9 cellular contexts compared by ENCODE assay signal in the genomic region with DNA sequence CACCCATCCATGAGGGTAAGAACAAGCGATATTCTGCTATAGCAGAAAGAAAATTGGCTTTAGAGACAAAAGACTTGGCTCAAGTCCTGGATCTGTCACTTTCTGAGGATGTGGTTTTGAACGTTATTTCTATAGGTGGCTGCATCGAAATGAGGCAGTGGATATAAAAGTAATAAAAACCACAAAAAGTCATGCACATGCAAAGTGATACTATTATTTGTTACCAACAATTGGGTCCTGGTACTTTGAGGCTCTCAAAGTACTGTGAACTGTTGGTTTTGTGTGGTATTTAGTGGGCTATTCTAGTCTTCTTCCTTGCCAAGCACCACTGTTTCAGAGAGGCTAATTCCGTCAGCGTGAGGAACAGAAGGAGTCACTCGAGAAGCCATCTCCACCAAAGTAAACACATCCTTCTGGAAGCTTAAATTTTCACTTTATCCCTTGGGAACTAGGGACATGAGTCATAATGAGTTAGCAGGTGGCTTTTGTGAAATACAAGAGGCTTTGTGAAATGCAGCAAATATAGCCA. TPM values are rescaled to one million over a fixed set of nuclear protein-coding genes. Genes with fewer than 3 reads are reported as not detected.
DNase-seq lines count a peak whose midpoint lies in the region; ATAC-seq, FAIRE-seq and TF ChIP-seq lines count a peak whose summit lies in the region.
"Had no signal": no experiment of that assay in that cellular context is flagged by ENCODE, and none has a peak within 500 bp of the region (broad histone marks: within the 10 kb centered on the region; RNA-seq: fewer than 3 reads in every experiment).

No MANE protein-coding gene starts in this region.

- peaks cover 2 to 9% (median 5%) of the 10 kb centered on the region in 3 experiments; a peak in 6 of 7 replicates for H3K36me3 Mint-ChIP-seq in H9 (ENCODE audit: insufficient read depth in 1 of 3, low read depth in 3 of 3)

- H2BK12ac ChIP-seq in H9 (ENCODE audit: insufficient read length, low read depth, low read length), result no peak overlapping the region

- H3K4me1 ChIP-seq in A549 (peaks cover 86% of the 10 kb centered on the region), H9 (ENCODE audit: insufficient read depth, low read length) (no peaks in the 10 kb centered on the region)

- no peak overlapping the region for H3K9ac ChIP-seq in H9 (ENCODE audit: extremely low read depth, insufficient read length, low read length)

- H2BK20ac ChIP-seq in H9 (ENCODE audit: low read depth, low read length, poor library complexity, severe bottlenecking), result no peak overlapping the region

- no peak overlapping the region for H2BK5ac ChIP-seq in H9 (ENCODE audit: insufficient read length, low read length)

- H3K9me3 ChIP-seq in A549 (peaks cover 5% of the 10 kb centered on the region; the same call in 1 of the 3 replicates), H9 (ENCODE audit: control insufficient read depth, low read depth, low read length) (no peaks in the 10 kb centered on the region)

- no peak for FAIRE-seq in A549 (lab: Jason Lieb, UNC)

- H3K23ac ChIP-seq in H9 (ENCODE audit: insufficient read length, low read depth, low read length), result no peak overlapping the region

- no peaks in the 10 kb centered on the region for H3K23me2 ChIP-seq in H9 (ENCODE audit: insufficient read length, low read depth, low read length, poor library complexity, severe bottlenecking)

- H3K4me3 ChIP-seq in A549, result no peak overlapping the region; the same call in 2 of the 3 replicates

- H2BK120ac ChIP-seq in H9 (ENCODE audit: low read depth, low read length, poor library complexity, severe bottlenecking), result no peak overlapping the region

- no peak overlapping the region for H3K14ac ChIP-seq in H9 (ENCODE audit: insufficient read depth, low read length)

- no peak for TF ChIP-seq POLR2A in A549 (IDR thresholded peaks at IDR 0.05; ENCODE audit: low read length)

- H4K5ac ChIP-seq in H9 (ENCODE audit: insufficient read length, low read depth, low read length), result no peak overlapping the region

- no peaks in the 10 kb centered on the region for H3K79me2 ChIP-seq in H9 (ENCODE audit: insufficient read depth, low read length)

- CTCF ChIA-PET in A549 (lab: Yijun Ruan, JAX), result interaction anchor here (1.1 to 3.2 kb wide), 4 partner anchors 9 to 113 kb away, joined by 4 to 15 read pairs (median 8); no protein-coding TSS in a partner anchor

- no peak overlapping the region for H2AK5ac ChIP-seq in H9 (ENCODE audit: insufficient read length, low read length)

- H3K79me1 ChIP-seq in H9 (ENCODE audit: insufficient read depth, low read depth, low read length, poor library complexity, severe bottlenecking), result no peaks in the 10 kb centered on the region

- 29% methylated on average over 6 of the region's 6 CpGs for WGBS in A549 (ENCODE audit: missing lambda C conversion rate)
- no CpG with 5 or more reads among the region's 6 CpGs for WGBS in H9 (ENCODE audit: extremely low coverage, insufficient read length, low lambda C conversion rate)

- H3K18ac ChIP-seq in H9 (ENCODE audit: insufficient read length, low read depth, low read length), result no peak overlapping the region

- ATAC-seq in A549, result no peak
- ATAC-seq in GM19351 (IDR thresholded peaks at IDR 0.05; ENCODE audit: unreplicated experiment), result peak; percentile 52
- no peak for ATAC-seq in GM19397 (IDR thresholded peaks at IDR 0.05; ENCODE audit: unreplicated experiment)

- H3K27me3 ChIP-seq in H9 (ENCODE audit: insufficient read depth, low read length), result no peaks in the 10 kb centered on the region

- H4K91ac ChIP-seq in H9 (ENCODE audit: insufficient read length, low read depth, low read length), result no peak overlapping the region

- no peak overlapping the region for H3K56ac ChIP-seq in H9 (ENCODE audit: insufficient read length, low read depth, low read length)

- H3T11ph ChIP-seq in H9 (ENCODE audit: low read length), result no peak overlapping the region

- H3K9me3 Mint-ChIP-seq in H9, result peaks cover 4% of the 10 kb centered on the region in 2 experiments

- H3K27me3 Mint-ChIP-seq in H9 (ENCODE audit: low read depth), result no peaks in the 10 kb centered on the region

- H3K4me2 ChIP-seq in A549 (peak overlapping the region; percentile 68), H9 (ENCODE audit: insufficient read depth, insufficient read length, low read length) (no peak overlapping the region)

- H3K4me1 Mint-ChIP-seq in H9, result peaks cover 7 to 11% of the 10 kb centered on the region in 2 experiments

- no peak overlapping the region for H4K8ac ChIP-seq in H9 (replicated peaks; ENCODE audit: insufficient read length, low read depth, low read length)

- H4K20me1 ChIP-seq in H9 (ENCODE audit: control insufficient read depth, insufficient read depth, insufficient read length), result no peaks in the 10 kb centered on the region

- no peak for TF ChIP-seq RAD21 in A549 (conservative IDR thresholded peaks at IDR 0.05 in 1 of 2, IDR thresholded peaks at IDR 0.05 in 1 of 2)

- no peak overlapping the region for H3K4me3 Mint-ChIP-seq in H9

- H2AFZ ChIP-seq in H9 (ENCODE audit: low read length), result no peak overlapping the region

- no peak overlapping the region for H3K4ac ChIP-seq in H9 (ENCODE audit: low read depth, low read length)

- POLR2A ChIA-PET in A549 (lab: Yijun Ruan, JAX), result no interaction called here

- DNase-seq in A549 (ENCODE audit: low read depth in 1 of 2, low spot score in 1 of 2) (peak; percentile 35 to 60), epithelial cell of prostate (ENCODE audit: low read depth, low spot score) (no peak), cortex of kidney (lab: John Stamatoyannopoulos, UW) (no peak), H9 (no peak), DMS153 treated with DMSO at 0.1 percent for 48 hours (lab: John Stamatoyannopoulos, UW; ENCODE audit: unreplicated experiment) (no peak)
- DNase-seq: GF-D8 had no signal

- H3K27ac ChIP-seq in A549 (peak overlapping the region; percentile 75 to 78), epithelial cell of prostate (peak overlapping the region; percentile 10), H9 (ENCODE audit: insufficient read length, low read depth, low read length) (no peak overlapping the region)

- H3K27ac Mint-ChIP-seq in H9, result no peak overlapping the region

- H2BK15ac ChIP-seq in H9 (ENCODE audit: low read depth, low read length), result no peak overlapping the region

- TF ChIP-seq CTCF in A549 (IDR thresholded peaks at IDR 0.05) (no peak), H9 (conservative IDR thresholded peaks at IDR 0.05) (no peak)

- no peak for TF ChIP-seq EP300 in A549 (IDR thresholded peaks at IDR 0.05)

TF ChIP-seq in A549, 52 proteins besides CTCF, POLR2A, EP300 and RAD21 (continues in another document):
- TF ChIP-seq JUN (IDR thresholded peaks at IDR 0.05), result no peak
- TF ChIP-seq NR3C1 (IDR thresholded peaks at IDR 0.05), result no peak
- TF ChIP-seq ZFP36 (IDR thresholded peaks at IDR 0.05; ENCODE audit: borderline replicate concordance, partially characterized antibody), result no peak
- TF ChIP-seq, protein P1, sequence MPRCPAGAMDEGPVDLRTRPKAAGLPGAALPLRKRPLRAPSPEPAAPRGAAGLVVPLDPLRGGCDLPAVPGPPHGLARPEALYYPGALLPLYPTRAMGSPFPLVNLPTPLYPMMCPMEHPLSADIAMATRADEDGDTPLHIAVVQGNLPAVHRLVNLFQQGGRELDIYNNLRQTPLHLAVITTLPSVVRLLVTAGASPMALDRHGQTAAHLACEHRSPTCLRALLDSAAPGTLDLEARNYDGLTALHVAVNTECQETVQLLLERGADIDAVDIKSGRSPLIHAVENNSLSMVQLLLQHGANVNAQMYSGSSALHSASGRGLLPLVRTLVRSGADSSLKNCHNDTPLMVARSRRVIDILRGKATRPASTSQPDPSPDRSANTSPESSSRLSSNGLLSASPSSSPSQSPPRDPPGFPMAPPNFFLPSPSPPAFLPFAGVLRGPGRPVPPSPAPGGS (IDR thresholded peaks at IDR 0.05), result no peak
- TF ChIP-seq JUNB (IDR thresholded peaks at IDR 0.05), result peak; percentile 56; the same call in 1 of the 2 replicates
- TF ChIP-seq FOSL2 (IDR thresholded peaks at IDR 0.05), result peak; percentile 53; the same call in 1 of the 2 replicates
- peak; percentile 67 for TF ChIP-seq FOSL2 (CRISPR knock-in tag; IDR thresholded peaks at IDR 0.05)
- TF ChIP-seq RNF2 (IDR thresholded peaks at IDR 0.05; ENCODE audit: borderline replicate concordance, low read depth), result no peak

TF ChIP-seq in PFSK-1, 5 proteins besides CTCF, POLR2A, EP300 and RAD21 (continues in another document):
- peak; percentile 54 for TF ChIP-seq POLR2AphosphoS5 (IDR thresholded peaks at IDR 0.05; ENCODE audit: low read depth, low read length)
- no peak for TF ChIP-seq FOXP2 (optimal IDR thresholded peaks at IDR 0.05; ENCODE audit: borderline replicate concordance, extremely low read depth, extremely low read length, insufficient read depth)

RNA-seq across cellular contexts. Expression of a gene that starts 13.1 kb away (rescaled TPM):
- polyA plus RNA-seq in A549 (2011; rRNA removed) (43.0 and 52.2 TPM in 2 replicates), A549 (2017; fragmentation: RNase III; extraction: RNeasy Plus Mini Kit Qiagen cat#74134 plus additional on column Dnase treatment) (26.8 to 33.4 TPM (median 32.5 TPM) in 3 replicates)
- polyA plus RNA-seq in A549 (2012; cell fraction: cytosol; rRNA removed), result 22.4 and 29.5 TPM in 2 replicates
- polyA plus RNA-seq in A549 (2012; cell fraction: nucleus; rRNA removed), result 25.3 and 30.1 TPM in 2 replicates
- 215 and 227 TPM in 2 replicates for polyA minus RNA-seq in A549 (2011; rRNA and poly(A)+ RNA removed)
- 122 TPM for polyA plus RNA-seq in PFSK-1 (2012; ENCODE audit: insufficient read length, low read depth)
- total RNA-seq in H9 (2021), result 7.1 and 8.0 TPM in 2 replicates

Comparison
In these comparisons a context has a peak if more than half of its experiments do, and no peak if none do; other contexts are left out.
1. DNase-seq: peak in A549 (2 of 2); none in epithelial cell of prostate (single experiment), cortex of kidney (single experiment), H9 (single experiment) and DMS153 treated with DMSO at 0.1 percent for 48 hours (single experiment).